14 cellular contexts compared by ENCODE assay signal in the genomic region with DNA sequence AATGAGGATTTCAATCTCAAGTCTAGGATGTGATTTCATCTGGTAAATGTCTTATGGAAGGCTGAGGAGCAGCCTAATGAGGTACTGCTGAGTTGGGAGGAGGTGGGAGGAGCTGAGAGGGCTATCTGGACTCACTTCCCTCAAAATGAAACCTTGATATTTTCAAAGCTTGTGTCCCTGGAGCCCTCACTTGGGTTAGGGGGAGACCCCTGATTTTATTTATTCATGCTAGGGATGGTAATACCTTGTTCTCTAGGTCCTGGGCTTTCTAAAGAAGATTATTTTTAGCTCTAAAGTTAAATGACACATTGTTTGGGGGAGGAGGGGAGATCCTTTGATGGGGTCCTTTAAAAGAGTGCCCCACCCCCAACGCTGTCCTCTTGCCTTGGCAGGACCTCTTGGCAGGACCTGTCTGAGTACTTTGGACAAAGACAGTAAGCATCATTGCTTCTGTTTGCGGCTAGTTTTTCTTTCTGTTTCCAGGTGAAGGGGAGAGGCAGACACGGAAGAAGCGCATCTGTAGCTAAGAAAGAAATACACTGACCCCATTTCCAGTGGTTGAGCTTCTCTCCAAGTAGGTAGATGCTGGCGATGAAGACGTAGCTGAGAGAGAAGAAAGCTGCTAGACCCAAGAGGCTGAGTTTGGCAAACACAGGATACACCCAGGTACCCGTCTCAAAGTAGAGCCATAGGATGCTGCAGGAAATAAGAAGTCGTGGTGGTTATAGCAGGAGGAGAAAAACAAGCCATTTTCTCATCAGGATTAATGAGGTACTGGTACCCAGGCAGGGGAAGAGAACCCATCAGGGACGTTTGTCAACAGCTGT. TPM values are rescaled to one million over a fixed set of nuclear protein-coding genes. Genes with fewer than 3 reads are reported as not detected.
A peak's percentile ranks its signal among the peaks of the same experiment; 100 is the strongest.
DNase-seq lines count a peak whose midpoint lies in the region; ATAC-seq lines count a peak whose summit lies in the region.
"Had no signal": no experiment of that assay in that cellular context is flagged by ENCODE, and none has a peak within 500 bp of the region (broad histone marks: within the 10 kb centered on the region; RNA-seq: fewer than 3 reads in every experiment).

No MANE protein-coding gene starts in this region.

- POLR2A ChIA-PET in activated CD4-positive, alpha-beta T cell treated with anti-CD3 and anti-CD28 coated beads for 36 hours (lab: Charles Lee) = interaction anchor here (0.9 to 2.3 kb wide), 3 partner anchors 8 to 11 kb away, joined by 3 to 18 read pairs (median 7); no protein-coding TSS in a partner anchor
- POLR2A ChIA-PET in T-cell (lab: Charles Lee) = interaction anchor here in 1 of 2 donors (0.7 kb wide), 1 partner anchor 9 kb away, joined by 4 read pairs; no protein-coding TSS in a partner anchor
- POLR2A ChIA-PET in naive thymus-derived CD4-positive, alpha-beta T cell (lab: Charles Lee) = interaction anchor here (0.8 to 4.4 kb wide), 5 partner anchors 9 to 326 kb away, joined by 4 to 65 read pairs (median 4); no protein-coding TSS in a partner anchor

- no peaks in the 10 kb centered on the region for H3K9me3 ChIP-seq in naive thymus-derived CD4-positive, alpha-beta T cell (ENCODE audit: control insufficient read depth in 2 of 3, low read length in 3 of 3)
- H3K9me3 ChIP-seq: upper lobe of right lung had no signal

- peak; percentile 42 for ATAC-seq in activated CD4-positive, alpha-beta T cell treated with anti-CD3 and anti-CD28 coated beads for 36 hours
- ATAC-seq in GM21447 (IDR thresholded peaks at IDR 0.05; ENCODE audit: unreplicated experiment) (peak; percentile 45), T-cell (replicated peaks in 1 of 4) (peak in 3 of 4 experiments; percentile 43 to 68 (median 50)), HG03159 (IDR thresholded peaks at IDR 0.05; ENCODE audit: unreplicated experiment) (no peak), GM19455 (IDR thresholded peaks at IDR 0.05; ENCODE audit: unreplicated experiment) (no peak)
- peak; percentile 31 for ATAC-seq in naive thymus-derived CD4-positive, alpha-beta T cell

- peaks cover 0 to 63% of the 10 kb centered on the region in 2 donors for H3K4me1 ChIP-seq in naive thymus-derived CD4-positive, alpha-beta T cell (ENCODE audit: control insufficient read depth in 2 of 2, insufficient read depth in 2 of 2, low read length in 2 of 2)
- H3K4me1 ChIP-seq: upper lobe of right lung had no signal

- H3K27me3 Mint-ChIP-seq in activated CD4-positive, alpha-beta T cell treated with anti-CD3 and anti-CD28 coated beads for 36 hours = no peaks in the 10 kb centered on the region
- H3K27me3 Mint-ChIP-seq in T-cell = peaks cover 0 to 4% of the 10 kb centered on the region in 2 donors
- no peaks in the 10 kb centered on the region for H3K27me3 Mint-ChIP-seq in naive thymus-derived CD4-positive, alpha-beta T cell

- H3K4me3 Mint-ChIP-seq in activated CD4-positive, alpha-beta T cell treated with anti-CD3 and anti-CD28 coated beads for 36 hours = peak overlapping the region; percentile 59
- H3K4me3 Mint-ChIP-seq in T-cell = peak overlapping the region; percentile 50 to 77 (median 59)
- peak overlapping the region; percentile 59 to 93 (median 78) for H3K4me3 Mint-ChIP-seq in naive thymus-derived CD4-positive, alpha-beta T cell
- H3K4me3 Mint-ChIP-seq: dendritic cell treated with granulocyte-macrophage colony-stimulating factor and Interleukin-4, amounts not matched to agents 40 ng/mL and 50 ng/mL, for 4 days had no signal

- intact Hi-C loops in activated CD4-positive, alpha-beta T cell treated with anti-CD3 and anti-CD28 coated beads for 36 hours (cut with DNase I, micrococcal nuclease) = no loop called here
- intact Hi-C loops in naive thymus-derived CD4-positive, alpha-beta T cell (cut with micrococcal nuclease) = loop anchor here in 1 of 2 donors (1.0 kb wide), 2 partner anchors 352 to 511 kb away; no protein-coding TSS in a partner anchor

- H3K36me3 ChIP-seq in naive thymus-derived CD4-positive, alpha-beta T cell (ENCODE audit: control insufficient read depth in 2 of 3, insufficient read depth in 3 of 3, low read length in 3 of 3) = peaks cover 0 to 38% (median 26%) of the 10 kb centered on the region in 3 experiments
- H3K36me3 ChIP-seq: upper lobe of right lung had no signal

- no peak for DNase-seq in activated CD4-positive, alpha-beta T cell treated with anti-CD3 and anti-CD28 coated beads for 36 hours
- DNase-seq in activated CD4-positive, alpha-beta T cell treated with anti-CD3 and anti-CD28 coated beads, Interleukin-2, amount 50 U/mL, for 1 hour = no peak
- DNase-seq in T-cell = no peak
- peak in 5 of 9 donors; percentile 6 to 43 (median 20) for DNase-seq in naive thymus-derived CD4-positive, alpha-beta T cell
- no peak for DNase-seq in cerebellar cortex (ENCODE audit: low spot score)
- DNase-seq: amygdala, foreskin melanocyte, islet precursor cell, upper lobe of right lung had no signal

- H3K27ac Mint-ChIP-seq in activated CD4-positive, alpha-beta T cell treated with anti-CD3 and anti-CD28 coated beads for 36 hours = peak overlapping the region; percentile 86
- H3K27ac Mint-ChIP-seq in T-cell = peak overlapping the region; percentile 79 to 93
- peak overlapping the region; percentile 61 to 96 (median 88) for H3K27ac Mint-ChIP-seq in naive thymus-derived CD4-positive, alpha-beta T cell
- H3K27ac Mint-ChIP-seq: dendritic cell treated with granulocyte-macrophage colony-stimulating factor and Interleukin-4, amounts not matched to agents 40 ng/mL and 50 ng/mL, for 4 days had no signal

- H3K27ac ChIP-seq in naive thymus-derived CD4-positive, alpha-beta T cell (ENCODE audit: low read depth, low read length) = peak overlapping the region; percentile 60
- H3K27ac ChIP-seq: 22Rv1, upper lobe of right lung had no signal

- peak overlapping the region; percentile 12 for H3K4me3 ChIP-seq in naive thymus-derived CD4-positive, alpha-beta T cell (ENCODE audit: low read length)
- H3K4me3 ChIP-seq: upper lobe of right lung had no signal

- peaks cover 68% of the 10 kb centered on the region for H3K36me3 Mint-ChIP-seq in activated CD4-positive, alpha-beta T cell treated with anti-CD3 and anti-CD28 coated beads for 36 hours (ENCODE audit: low read depth)
- peaks cover 53% of the 10 kb centered on the region for H3K36me3 Mint-ChIP-seq in T-cell
- H3K36me3 Mint-ChIP-seq in naive thymus-derived CD4-positive, alpha-beta T cell = peaks cover 25 to 70% (median 62%) of the 10 kb centered on the region in 5 donors

- no peaks in the 10 kb centered on the region for H3K9me3 Mint-ChIP-seq in activated CD4-positive, alpha-beta T cell treated with anti-CD3 and anti-CD28 coated beads for 36 hours (ENCODE audit: low read depth)
- no peaks in the 10 kb centered on the region for H3K9me3 Mint-ChIP-seq in T-cell
- peaks cover 0 to 8% (median 3%) of the 10 kb centered on the region in 11 donors for H3K9me3 Mint-ChIP-seq in naive thymus-derived CD4-positive, alpha-beta T cell
- H3K9me3 Mint-ChIP-seq: dendritic cell treated with granulocyte-macrophage colony-stimulating factor and Interleukin-4, amounts not matched to agents 40 ng/mL and 50 ng/mL, for 4 days had no signal

- no peaks in the 10 kb centered on the region for H3K27me3 ChIP-seq in naive thymus-derived CD4-positive, alpha-beta T cell (ENCODE audit: control insufficient read depth in 2 of 2, insufficient read depth in 2 of 2, low read length in 2 of 2)
- H3K27me3 ChIP-seq: upper lobe of right lung had no signal

- peaks cover 56% of the 10 kb centered on the region for H3K4me1 Mint-ChIP-seq in activated CD4-positive, alpha-beta T cell treated with anti-CD3 and anti-CD28 coated beads for 36 hours
- peaks cover 66 to 77% (median 71%) of the 10 kb centered on the region in 3 donors for H3K4me1 Mint-ChIP-seq in T-cell
- H3K4me1 Mint-ChIP-seq in naive thymus-derived CD4-positive, alpha-beta T cell = peaks cover 45 to 86% (median 77%) of the 10 kb centered on the region in 7 donors

- CTCF ChIA-PET in activated CD4-positive, alpha-beta T cell treated with anti-CD3 and anti-CD28 coated beads for 36 hours (lab: Charles Lee) = interaction anchor here (0.7 to 1.3 kb wide), 7 partner anchors 10 to 299 kb away, joined by 3 to 4 read pairs (median 3); no protein-coding TSS in a partner anchor
- CTCF ChIA-PET in T-cell (lab: Charles Lee) = interaction anchor here (0.9 to 1.6 kb wide), 3 partner anchors 10 to 287 kb away, joined by 3 to 4 read pairs (median 3); no protein-coding TSS in a partner anchor
- CTCF ChIA-PET in naive thymus-derived CD4-positive, alpha-beta T cell (lab: Charles Lee) = interaction anchor here (0.6 to 3.3 kb wide), 8 partner anchors 8 to 263 kb away, joined by 3 to 17 read pairs (median 3); no protein-coding TSS in a partner anchor

RNA-seq across cellular contexts. Expression of gene ADTRP, which starts 55.6 kb away (rescaled TPM):
- 10 to 100 TPM; 26.3 to 29.6 TPM for total RNA-seq in activated CD4-positive, alpha-beta T cell treated with anti-CD3 and anti-CD28 coated beads for 36 hours
- total RNA-seq in T-cell = 10 to 100 TPM; 23.9 to 74.7 (median 59.1) TPM
- 10 to 100 TPM in 4 of 5 experiments, 1 to 10 TPM in 1; 3.1 to 82.7 (median 27.2) TPM for total RNA-seq in naive thymus-derived CD4-positive, alpha-beta T cell
- 100 to 1,000 TPM in 1 of 2 donors, 10 to 100 TPM in 1; 64.6 to 109 TPM for polyA plus RNA-seq in naive thymus-derived CD4-positive, alpha-beta T cell

Comparison
In these comparisons a context has a peak if more than half of its experiments do, and no peak if none do; other contexts are left out.
1. ATAC-seq: peak in activated CD4-positive, alpha-beta T cell treated with anti-CD3 and anti-CD28 coated beads for 36 hours (single experiment), GM21447 (single experiment), T-cell (3 of 4) and naive thymus-derived CD4-positive, alpha-beta T cell (single experiment); none in HG03159 (single experiment) and GM19455 (single experiment).
2. DNase-seq: peak in naive thymus-derived CD4-positive, alpha-beta T cell (5 of 9); none in activated CD4-positive, alpha-beta T cell treated with anti-CD3 and anti-CD28 coated beads for 36 hours (single experiment), activated CD4-positive, alpha-beta T cell treated with anti-CD3 and anti-CD28 coated beads, Interleukin-2, amount 50 U/mL, for 1 hour (single experiment), T-cell (0 of 34) and cerebellar cortex (single experiment).
3. Peak in every context shown above with its lines, with median percentiles within 50 percentile points of each other: H3K27ac Mint-ChIP-seq and H3K4me3 Mint-ChIP-seq.